In genomic region chr4:146059865-146060264, GRCh38 we compare ENCODE assay signal across 9 cellular contexts.
DNase-seq lines count a peak whose midpoint lies in the region; ATAC-seq and TF ChIP-seq lines count a peak whose summit lies in the region.
"Had no signal": no experiment of that assay in that cellular context is flagged by ENCODE, and none has a peak within 500 bp of the region (broad histone marks: within the 10 kb centered on the region; RNA-seq: fewer than 3 reads in every experiment).

No MANE protein-coding gene starts in this region.

- TF ChIP-seq CTCF in Calu3 (IDR thresholded peaks at IDR 0.05; ENCODE audit: unreplicated experiment) (no peak), OCI-LY3 (IDR thresholded peaks at IDR 0.05; ENCODE audit: low read depth, low read length) (no peak), type B pancreatic cell (conservative IDR thresholded peaks at IDR 0.05) (no peak)

- H3K4me1 Mint-ChIP-seq in Calu3 (ENCODE audit: low read depth, unreplicated experiment) (no peaks in the 10 kb centered on the region), type B pancreatic cell (ENCODE audit: unreplicated experiment) (no peaks in the 10 kb centered on the region)
- H3K4me1 Mint-ChIP-seq in T-helper 2 cell treated with Interferon-gamma antibody and Interleukin-4, amounts not matched to agents 5 μg/mL and 100 μg/mL, for 36 hours (ENCODE audit: low read depth) = peaks cover 2% of the 10 kb centered on the region
- H3K4me1 Mint-ChIP-seq: neural progenitor cell had no signal

- H3K36me3 Mint-ChIP-seq in Calu3 (ENCODE audit: insufficient read depth, unreplicated experiment) (no peaks in the 10 kb centered on the region), type B pancreatic cell (no peaks in the 10 kb centered on the region)
- no peaks in the 10 kb centered on the region for H3K36me3 Mint-ChIP-seq in T-helper 2 cell treated with Interferon-gamma antibody and Interleukin-4, amounts not matched to agents 5 μg/mL and 100 μg/mL, for 36 hours (ENCODE audit: low read depth)
- H3K36me3 Mint-ChIP-seq: neural progenitor cell had no signal

- H3K4me3 ChIP-seq in OCI-LY3 (ENCODE audit: low read length) = peak overlapping the region; percentile 63
- H3K4me3 ChIP-seq: neural progenitor cell had no signal

- H3K27me3 Mint-ChIP-seq in Calu3 (ENCODE audit: unreplicated experiment) = no peaks in the 10 kb centered on the region
- peaks cover 9% of the 10 kb centered on the region for H3K27me3 Mint-ChIP-seq in type B pancreatic cell
- peaks cover 5% of the 10 kb centered on the region for H3K27me3 Mint-ChIP-seq in T-helper 2 cell treated with Interferon-gamma antibody and Interleukin-4, amounts not matched to agents 5 μg/mL and 100 μg/mL, for 36 hours (ENCODE audit: low read depth)

- H3K27ac ChIP-seq in OCI-LY3 (ENCODE audit: low read length) = peak overlapping the region; percentile 87
- H3K27ac ChIP-seq: neural progenitor cell had no signal

- no peaks in the 10 kb centered on the region for H4K20me1 ChIP-seq in OCI-LY3 (ENCODE audit: insufficient read depth, low read length)

- intact Hi-C loops in Calu3 (cut with micrococcal nuclease; ENCODE audit: unreplicated experiment) = no loop called here

- ATAC-seq in GM19324 (IDR thresholded peaks at IDR 0.05; ENCODE audit: low FRiP score, unreplicated experiment) (peak; percentile 69), HG02943 (IDR thresholded peaks at IDR 0.05; ENCODE audit: low read depth, unreplicated experiment) (peak; percentile 83)

- no peaks in the 10 kb centered on the region for H3K79me2 ChIP-seq in OCI-LY3 (ENCODE audit: low read length)

- H3K9ac ChIP-seq in OCI-LY3 (ENCODE audit: low read length) = peak overlapping the region; percentile 70
- H3K9ac ChIP-seq: neural progenitor cell had no signal

- BruUV-seq in Calu3 (replicated peaks; lab: Mats Ljungman, UMichigan) = no TSS peak

- no peaks in the 10 kb centered on the region for H3K36me3 ChIP-seq in OCI-LY3 (replicated peaks; ENCODE audit: low read depth, low read length)
- H3K36me3 ChIP-seq: neural progenitor cell had no signal

- no peaks in the 10 kb centered on the region for H3K9me3 ChIP-seq in OCI-LY3 (ENCODE audit: insufficient read depth, low read length)

- H3K4me2 ChIP-seq in OCI-LY3 (ENCODE audit: low read length) = peak overlapping the region; percentile 81
- H3K4me2 ChIP-seq: neural progenitor cell had no signal

- H3K9me3 Mint-ChIP-seq in Calu3 (ENCODE audit: low read depth, unreplicated experiment) = peaks cover 2% of the 10 kb centered on the region
- H3K9me3 Mint-ChIP-seq in type B pancreatic cell = no peaks in the 10 kb centered on the region
- H3K9me3 Mint-ChIP-seq in T-helper 2 cell treated with Interferon-gamma antibody and Interleukin-4, amounts not matched to agents 5 μg/mL and 100 μg/mL, for 36 hours = no peaks in the 10 kb centered on the region
- H3K9me3 Mint-ChIP-seq: neural progenitor cell had no signal

- H3K4me1 ChIP-seq in OCI-LY3 (ENCODE audit: low read length) = peaks cover 78% of the 10 kb centered on the region
- H3K4me1 ChIP-seq: neural progenitor cell had no signal

- H3K4me3 Mint-ChIP-seq in Calu3 (ENCODE audit: low read depth, unreplicated experiment) (no peak overlapping the region), type B pancreatic cell (no peak overlapping the region)
- no peak overlapping the region for H3K4me3 Mint-ChIP-seq in T-helper 2 cell treated with Interferon-gamma antibody and Interleukin-4, amounts not matched to agents 5 μg/mL and 100 μg/mL, for 36 hours
- H3K4me3 Mint-ChIP-seq: neural progenitor cell had no signal

- no peak overlapping the region for H2AFZ ChIP-seq in OCI-LY3 (ENCODE audit: low read depth, low read length)
- H2AFZ ChIP-seq: neural progenitor cell had no signal

- CTCF ChIA-PET in Calu3 (lab: Charles Lee) = no interaction called here

- H3K27me3 ChIP-seq in OCI-LY3 (ENCODE audit: low read depth, low read length) = no peaks in the 10 kb centered on the region
- H3K27me3 ChIP-seq: neural progenitor cell had no signal

- DNase-seq in Calu3 (peak; percentile 15), type B pancreatic cell (ENCODE audit: extremely low spot score, unreplicated experiment) (no peak), NCI-H187 treated with DMSO at 0.1 percent for 48 hours (lab: John Stamatoyannopoulos, UW) (no peak)
- no peak for DNase-seq in stimulated activated naive CD4-positive, alpha-beta T cell treated with Interleukin-2 at 50 U/mL for 16 hours (lab: John Stamatoyannopoulos, UW)
- DNase-seq in T-helper 2 cell treated with Interferon-gamma antibody and Interleukin-4, amounts not matched to agents 5 μg/mL and 100 μg/mL, for 36 hours (ENCODE audit: low spot score) = no peak

- no peak overlapping the region for H3K27ac Mint-ChIP-seq in Calu3 (ENCODE audit: unreplicated experiment)
- H3K27ac Mint-ChIP-seq in type B pancreatic cell = no peak overlapping the region
- H3K27ac Mint-ChIP-seq in T-helper 2 cell treated with Interferon-gamma antibody and Interleukin-4, amounts not matched to agents 5 μg/mL and 100 μg/mL, for 36 hours = no peak overlapping the region
- H3K27ac Mint-ChIP-seq: neural progenitor cell had no signal
